15 cellular contexts compared by ENCODE assay signal in genomic region chr12:78118036-78118435, GRCh38.
DNase-seq lines count a peak whose midpoint lies in the region; ATAC-seq and TF ChIP-seq lines count a peak whose summit lies in the region.
"Had no signal": no experiment of that assay in that cellular context is flagged by ENCODE, and none has a peak within 500 bp of the region (broad histone marks: within the 10 kb centered on the region; RNA-seq: fewer than 3 reads in every experiment).

No MANE protein-coding gene starts in this region.

- TF ChIP-seq CTCF in AG04450 (IDR thresholded peaks at IDR 0.05; ENCODE audit: low read depth, low read length) = 0 out of 2 replicates have a peak, but pooled peaks have one; percentile 10
- peak; percentile 68 for TF ChIP-seq CTCF in OCI-LY3 (IDR thresholded peaks at IDR 0.05; ENCODE audit: low read depth, low read length)
- peak; percentile 22 for TF ChIP-seq CTCF in fibroblast of villous mesenchyme (IDR thresholded peaks at IDR 0.05; ENCODE audit: insufficient read depth, low read depth, low read length)
- TF ChIP-seq CTCF in prostate gland (IDR thresholded peaks at IDR 0.05) = no peak

- H3K27ac Mint-ChIP-seq in activated T-helper 1 cell treated with anti-CD3 and anti-CD28 coated beads, Interleukin-12 subunit alpha, Interleukin-12 subunit beta, Interleukin-2, Interleukin-4 antibody, amounts not matched to agents 30 ng/mL and 10 ng/mL and 1 ng/mL, durations not matched to agents 14 hours and 24 hours and 36 hours = no peak overlapping the region
- H3K27ac Mint-ChIP-seq: activated naive CD4-positive, alpha-beta T cell treated with anti-CD3 and anti-CD28 coated beads, Interleukin-2, amount 10 ng/mL, durations not matched to agents 7 days and 5 days; B cell; nephron progenitor cell; stimulated activated naive CD8-positive, alpha-beta T cell treated with anti-CD3 and anti-CD28 coated beads, Interleukin-15, amount 100 ng/mL, for 72 hours had no signal

- H3K9me3 Mint-ChIP-seq in activated T-helper 1 cell treated with anti-CD3 and anti-CD28 coated beads, Interleukin-12 subunit alpha, Interleukin-12 subunit beta, Interleukin-2, Interleukin-4 antibody, amounts not matched to agents 30 ng/mL and 10 ng/mL and 1 ng/mL, durations not matched to agents 14 hours and 24 hours and 36 hours = peaks cover 6% of the 10 kb centered on the region

- peak overlapping the region; percentile 89 for H2AFZ ChIP-seq in OCI-LY3 (ENCODE audit: low read depth, low read length)

- H3K4me1 Mint-ChIP-seq in activated T-helper 1 cell treated with anti-CD3 and anti-CD28 coated beads, Interleukin-12 subunit alpha, Interleukin-12 subunit beta, Interleukin-2, Interleukin-4 antibody, amounts not matched to agents 30 ng/mL and 10 ng/mL and 1 ng/mL, durations not matched to agents 14 hours and 24 hours and 36 hours (ENCODE audit: low read depth) = no peaks in the 10 kb centered on the region
- H3K4me1 Mint-ChIP-seq: activated naive CD4-positive, alpha-beta T cell treated with anti-CD3 and anti-CD28 coated beads, Interleukin-2, amount 10 ng/mL, durations not matched to agents 7 days and 5 days; B cell; nephron progenitor cell; stimulated activated naive CD8-positive, alpha-beta T cell treated with anti-CD3 and anti-CD28 coated beads, Interleukin-15, amount 100 ng/mL, for 72 hours had no signal

- no peak for TF ChIP-seq POLR2A in prostate gland (IDR thresholded peaks at IDR 0.05)

- DNase-seq in AG04450 (ENCODE audit: low read depth, low spot score) = no peak
- DNase-seq in fibroblast of villous mesenchyme (ENCODE audit: low read depth) = no peak
- DNase-seq in prostate gland (ENCODE audit: low spot score) = no peak
- DNase-seq in activated T-helper 1 cell treated with anti-CD3 and anti-CD28 coated beads, Interleukin-12 subunit alpha, Interleukin-12 subunit beta, Interleukin-2, Interleukin-4 antibody, amounts not matched to agents 30 ng/mL and 10 ng/mL and 1 ng/mL, durations not matched to agents 14 hours and 24 hours and 36 hours (ENCODE audit: low spot score) = no peak
- no peak for DNase-seq in NCI-H2171 (lab: John Stamatoyannopoulos, UW)
- DNase-seq: activated naive CD4-positive, alpha-beta T cell treated with anti-CD3 and anti-CD28 coated beads, Interleukin-2, amount 10 ng/mL, durations not matched to agents 7 days and 5 days; left ventricle myocardium inferior; MV-4-11; nephron progenitor cell; stimulated activated naive CD8-positive, alpha-beta T cell treated with anti-CD3 and anti-CD28 coated beads, Interleukin-15, amount 100 ng/mL, for 72 hours had no signal

- no peak overlapping the region for H3K27ac ChIP-seq in AG04450 (ENCODE audit: low read depth, low read length)
- H3K27ac ChIP-seq in OCI-LY3 (ENCODE audit: low read length) = no peak overlapping the region
- no peak overlapping the region for H3K27ac ChIP-seq in prostate gland
- H3K27ac ChIP-seq: left ventricle myocardium inferior had no signal

- H3K4me3 Mint-ChIP-seq in activated T-helper 1 cell treated with anti-CD3 and anti-CD28 coated beads, Interleukin-12 subunit alpha, Interleukin-12 subunit beta, Interleukin-2, Interleukin-4 antibody, amounts not matched to agents 30 ng/mL and 10 ng/mL and 1 ng/mL, durations not matched to agents 14 hours and 24 hours and 36 hours = no peak overlapping the region
- H3K4me3 Mint-ChIP-seq: activated naive CD4-positive, alpha-beta T cell treated with anti-CD3 and anti-CD28 coated beads, Interleukin-2, amount 10 ng/mL, durations not matched to agents 7 days and 5 days; B cell; nephron progenitor cell; stimulated activated naive CD8-positive, alpha-beta T cell treated with anti-CD3 and anti-CD28 coated beads, Interleukin-15, amount 100 ng/mL, for 72 hours had no signal

- H3K9ac ChIP-seq in OCI-LY3 (ENCODE audit: low read length) = no peak overlapping the region

- CTCF ChIA-PET in AG04450 (lab: Charles Lee) = interaction anchor here (1.6 kb wide), 1 partner anchor 120 kb away, joined by 6 read pairs; no protein-coding TSS in a partner anchor

- ATAC-seq in GM18868 (IDR thresholded peaks at IDR 0.05; ENCODE audit: unreplicated experiment) (peak; percentile 46), GM21737 (IDR thresholded peaks at IDR 0.05; ENCODE audit: unreplicated experiment) (no peak)
- ATAC-seq: Right ventricle myocardium inferior; stimulated activated naive CD8-positive, alpha-beta T cell treated with anti-CD3 and anti-CD28 coated beads, Interleukin-15, amount 100 ng/mL, for 72 hours had no signal

- intact Hi-C loops in prostate gland (cut with DNase I) = loop anchor here (10.0 kb wide), 1 partner anchor 113 kb away; no protein-coding TSS in a partner anchor
- intact Hi-C loops in activated T-helper 1 cell treated with anti-CD3 and anti-CD28 coated beads, Interleukin-12 subunit alpha, Interleukin-12 subunit beta, Interleukin-2, Interleukin-4 antibody, amounts not matched to agents 30 ng/mL and 10 ng/mL and 1 ng/mL, durations not matched to agents 14 hours and 24 hours and 36 hours (cut with micrococcal nuclease) = no loop called here

- no peaks in the 10 kb centered on the region for H3K36me3 Mint-ChIP-seq in activated T-helper 1 cell treated with anti-CD3 and anti-CD28 coated beads, Interleukin-12 subunit alpha, Interleukin-12 subunit beta, Interleukin-2, Interleukin-4 antibody, amounts not matched to agents 30 ng/mL and 10 ng/mL and 1 ng/mL, durations not matched to agents 14 hours and 24 hours and 36 hours (ENCODE audit: low read depth)
- H3K36me3 Mint-ChIP-seq: activated naive CD4-positive, alpha-beta T cell treated with anti-CD3 and anti-CD28 coated beads, Interleukin-2, amount 10 ng/mL, durations not matched to agents 7 days and 5 days had no signal

- H3K9me3 ChIP-seq in AG04450 (ENCODE audit: control insufficient read depth, insufficient read depth, low read length) = peaks cover 5% of the 10 kb centered on the region
- no peaks in the 10 kb centered on the region for H3K9me3 ChIP-seq in OCI-LY3 (ENCODE audit: insufficient read depth, low read length)
- H3K9me3 ChIP-seq in prostate gland = no peaks in the 10 kb centered on the region

- 75% methylated on average over 6 of the region's 6 CpGs for WGBS in prostate gland

- H3K4me2 ChIP-seq in OCI-LY3 (ENCODE audit: low read length) = peak overlapping the region; percentile 70

- H4K20me1 ChIP-seq in OCI-LY3 (ENCODE audit: insufficient read depth, low read length) = no peaks in the 10 kb centered on the region

- no peaks in the 10 kb centered on the region for H3K79me2 ChIP-seq in OCI-LY3 (ENCODE audit: low read length)

- H3K27me3 Mint-ChIP-seq in activated T-helper 1 cell treated with anti-CD3 and anti-CD28 coated beads, Interleukin-12 subunit alpha, Interleukin-12 subunit beta, Interleukin-2, Interleukin-4 antibody, amounts not matched to agents 30 ng/mL and 10 ng/mL and 1 ng/mL, durations not matched to agents 14 hours and 24 hours and 36 hours (ENCODE audit: insufficient read depth) = no peaks in the 10 kb centered on the region
- H3K27me3 Mint-ChIP-seq: activated naive CD4-positive, alpha-beta T cell treated with anti-CD3 and anti-CD28 coated beads, Interleukin-2, amount 10 ng/mL, durations not matched to agents 7 days and 5 days; B cell; stimulated activated naive CD8-positive, alpha-beta T cell treated with anti-CD3 and anti-CD28 coated beads, Interleukin-15, amount 100 ng/mL, for 72 hours had no signal

- POLR2A ChIA-PET in AG04450 (lab: Yijun Ruan, JAX) = no interaction called here

- H3K4me1 ChIP-seq in OCI-LY3 (ENCODE audit: low read length) (peaks cover 31% of the 10 kb centered on the region), prostate gland (replicated peaks) (peaks cover 2% of the 10 kb centered on the region)
- H3K4me1 ChIP-seq: left ventricle myocardium inferior had no signal

- H3K36me3 ChIP-seq in OCI-LY3 (replicated peaks; ENCODE audit: low read depth, low read length) (no peaks in the 10 kb centered on the region), prostate gland (no peaks in the 10 kb centered on the region)

- H3K27me3 ChIP-seq in AG04450 (ENCODE audit: control insufficient read depth, insufficient read depth, low read length) (no peaks in the 10 kb centered on the region), OCI-LY3 (ENCODE audit: low read depth, low read length) (no peaks in the 10 kb centered on the region), prostate gland (replicated peaks; ENCODE audit: insufficient read depth) (no peaks in the 10 kb centered on the region)

- H3K4me3 ChIP-seq in AG04450 (ENCODE audit: low read depth, low read length) (no peak overlapping the region), OCI-LY3 (ENCODE audit: low read length) (peak overlapping the region; percentile 50; the same call in 1 of the 2 replicates), fibroblast of villous mesenchyme (ENCODE audit: low read depth, low read length) (no peak overlapping the region), prostate gland (no peak overlapping the region)
- H3K4me3 ChIP-seq: left ventricle myocardium inferior had no signal

Comparison
In these comparisons a context has a peak if more than half of its experiments do, and no peak if none do; other contexts are left out.
1. CTCF ChIP-seq: peak in AG04450 (single experiment), OCI-LY3 (single experiment) and fibroblast of villous mesenchyme (single experiment); none in prostate gland (0 of 4).